In genomic region chr13:111319521-111319920, GRCh38 we compare ENCODE assay signal across 20 cellular contexts. TPM values are rescaled to one million over a fixed set of nuclear protein-coding genes. Genes with fewer than 3 reads are reported as not detected.
"Had no signal": no experiment of that assay in that cellular context is flagged by ENCODE, and none has a peak within 500 bp of the region (broad histone marks: within the 10 kb centered on the region; RNA-seq: fewer than 3 reads in every experiment).

No MANE protein-coding gene starts in this region.

- DNase-seq: activated CD4-positive, alpha-beta T cell treated with anti-CD3 and anti-CD28 coated beads for 36 hours; activated CD4-positive, alpha-beta T cell treated with anti-CD3 and anti-CD28 coated beads, Interleukin-2, amount 50 U/mL, for 1 hour; activated gamma-delta T cell; activated naive CD4-positive, alpha-beta T cell treated with anti-CD3 and anti-CD28 coated beads, Interleukin-2, amount 50 U/mL, for 16 hours; activated naive CD8-positive, alpha-beta T cell treated with anti-CD3 and anti-CD28 coated beads, Interleukin-2, amount 10 ng/mL, durations not matched to agents 7 days and 5 days; activated T-cell treated with anti-CD3 and anti-CD28 coated beads, Interleukin-2, amount 50 U/mL, for 4 hours; anterior cingulate cortex; MG63; NCI-H1105; NCI-H1436; NCI-H1694 treated with DMSO at 0.1 percent for 48 hours; NCI-H2029 treated with DMSO at 0.1 percent for 48 hours; NCI-H510A treated with DMSO at 0.1 percent for 48 hours; NCI-H69; PC-3; T-helper 1 cell; WERI-Rb-1 had no signal

- H3K9me3 ChIP-seq: adrenal gland, MG63 had no signal

- H3K27ac Mint-ChIP-seq: activated CD4-positive, alpha-beta memory T cell treated with anti-CD3 and anti-CD28 coated beads, Interleukin-2, amount 10 ng/mL, durations not matched to agents 7 days and 5 days; activated CD4-positive, alpha-beta T cell treated with anti-CD3 and anti-CD28 coated beads for 36 hours; activated naive CD8-positive, alpha-beta T cell treated with anti-CD3 and anti-CD28 coated beads, Interleukin-2, amount 10 ng/mL, durations not matched to agents 7 days and 5 days had no signal

- H3K9me3 Mint-ChIP-seq: activated CD4-positive, alpha-beta memory T cell treated with anti-CD3 and anti-CD28 coated beads, Interleukin-2, amount 10 ng/mL, durations not matched to agents 7 days and 5 days; activated naive CD8-positive, alpha-beta T cell treated with anti-CD3 and anti-CD28 coated beads, Interleukin-2, amount 10 ng/mL, durations not matched to agents 7 days and 5 days; activated T-cell treated with anti-CD3 and anti-CD28 coated beads, Interleukin-2, amount 50 U/mL, for 4 hours had no signal

- H3K4me3 ChIP-seq: adrenal gland, MG63, SK-N-MC had no signal

- H3K4me1 ChIP-seq: adrenal gland had no signal

- H3K36me3 ChIP-seq: MG63, WERI-Rb-1 had no signal

- H3K4me1 Mint-ChIP-seq: activated naive CD8-positive, alpha-beta T cell treated with anti-CD3 and anti-CD28 coated beads, Interleukin-2, amount 10 ng/mL, durations not matched to agents 7 days and 5 days had no signal

- ATAC-seq: activated CD4-positive, alpha-beta T cell treated with anti-CD3 and anti-CD28 coated beads for 36 hours; activated T-cell treated with anti-CD3 and anti-CD28 coated beads, Interleukin-2, amount 50 U/mL, for 4 hours; PC-3 had no signal

- H3K27me3 Mint-ChIP-seq: activated CD4-positive, alpha-beta memory T cell treated with anti-CD3 and anti-CD28 coated beads, Interleukin-2, amount 10 ng/mL, durations not matched to agents 7 days and 5 days; activated CD4-positive, alpha-beta T cell treated with anti-CD3 and anti-CD28 coated beads for 36 hours; activated naive CD8-positive, alpha-beta T cell treated with anti-CD3 and anti-CD28 coated beads, Interleukin-2, amount 10 ng/mL, durations not matched to agents 7 days and 5 days had no signal

- H3K4me3 Mint-ChIP-seq: activated CD4-positive, alpha-beta memory T cell treated with anti-CD3 and anti-CD28 coated beads, Interleukin-2, amount 10 ng/mL, durations not matched to agents 7 days and 5 days; activated CD4-positive, alpha-beta T cell treated with anti-CD3 and anti-CD28 coated beads for 36 hours; activated naive CD8-positive, alpha-beta T cell treated with anti-CD3 and anti-CD28 coated beads, Interleukin-2, amount 10 ng/mL, durations not matched to agents 7 days and 5 days; activated T-cell treated with anti-CD3 and anti-CD28 coated beads, Interleukin-2, amount 50 U/mL, for 4 hours had no signal

- H3K27me3 ChIP-seq: adrenal gland, MG63 had no signal

- H3K27ac ChIP-seq: adrenal gland, SK-N-MC, WERI-Rb-1 had no signal

RNA-seq across cellular contexts. Expression of gene TEX29, which starts 0.9 kb away (rescaled TPM):
- total RNA-seq: PC-3 had no signal
